ENCODE assay signal across 27 cellular contexts in genomic region chr3:188617988-188618701, GRCh38.
"Had no signal": no experiment of that assay in that cellular context is flagged by ENCODE, and none has a peak within 500 bp of the region (broad histone marks: within the 10 kb centered on the region; RNA-seq: fewer than 3 reads in every experiment).

No MANE protein-coding gene starts in this region.

- H3K27me3 ChIP-seq: ascending aorta, breast epithelium, cardiac muscle cell, colonic mucosa, foreskin keratinocyte, gastrocnemius medialis had no signal

- H3K4me3 ChIP-seq: ascending aorta, breast epithelium, cardiac muscle cell, colonic mucosa, gastrocnemius medialis had no signal

- H3K9me3 ChIP-seq: ascending aorta, breast epithelium, colonic mucosa, gastrocnemius medialis had no signal

- H3K9me3 Mint-ChIP-seq: activated CD4-positive, alpha-beta memory T cell treated with anti-CD3 and anti-CD28 coated beads for 36 hours; activated CD4-positive, alpha-beta T cell treated with anti-CD3 and anti-CD28 coated beads, Interleukin-2, amount 10 ng/mL, durations not matched to agents 24 days and 14 days; activated naive CD4-positive, alpha-beta T cell treated with anti-CD3 and anti-CD28 coated beads, Interleukin-2, amount 10 ng/mL, durations not matched to agents 7 days and 5 days; activated T-cell treated with anti-CD3 and anti-CD28 coated beads, Interleukin-2, amount 50 U/mL, for 24 hours had no signal

- DNase-seq: activated CD4-positive, alpha-beta memory T cell treated with anti-CD3 and anti-CD28 coated beads for 36 hours; activated CD4-positive, alpha-beta T cell treated with anti-CD3 and anti-CD28 coated beads for 36 hours; activated CD4-positive, alpha-beta T cell treated with anti-CD3 and anti-CD28 coated beads, Interleukin-2, amount 10 ng/mL, durations not matched to agents 24 days and 14 days; activated CD4-positive, CD25-positive, alpha-beta regulatory T cell; activated CD4-positive, CD25-positive, alpha-beta regulatory T cell treated with anti-CD3 and anti-CD28 coated beads, Interleukin-2, amount 50 U/mL, for 72 hours; activated CD8-positive, alpha-beta memory T cell treated with anti-CD3 and anti-CD28 coated beads, Interleukin-2, amount 50 U/mL, for 48 hours; activated CD8-positive, alpha-beta T cell treated with anti-CD3 and anti-CD28 coated beads, Interleukin-2, amount 10 ng/mL, durations not matched to agents 7 days and 5 days; activated gamma-delta T cell; activated naive CD4-positive, alpha-beta T cell; activated naive CD4-positive, alpha-beta T cell treated with anti-CD3 and anti-CD28 coated beads, Interleukin-2, amount 10 ng/mL, durations not matched to agents 7 days and 5 days; activated naive CD8-positive, alpha-beta T cell treated with anti-CD3 and anti-CD28 coated beads, Interleukin-2, amount 10 ng/mL, durations not matched to agents 7 days and 5 days; activated T-cell treated with anti-CD3 and anti-CD28 coated beads for 4 hours; activated T-cell treated with anti-CD3 and anti-CD28 coated beads, Interleukin-2, amount 50 U/mL, for 24 hours; activated T-cell treated with anti-CD3 and anti-CD28 coated beads, Interleukin-2, amount 50 U/mL, for 72 hours; central memory CD4-positive, alpha-beta T cell; cerebellar nuclear complex; colonic mucosa; effector CD8-positive, alpha-beta T cell; foreskin keratinocyte; gastrocnemius medialis; T-helper 2 cell had no signal

- H3K27ac ChIP-seq: breast epithelium, cardiac muscle cell, colonic mucosa, foreskin keratinocyte had no signal

- H3K27me3 Mint-ChIP-seq: activated CD4-positive, alpha-beta memory T cell treated with anti-CD3 and anti-CD28 coated beads for 36 hours; activated CD4-positive, alpha-beta T cell treated with anti-CD3 and anti-CD28 coated beads for 36 hours; activated CD4-positive, alpha-beta T cell treated with anti-CD3 and anti-CD28 coated beads, Interleukin-2, amount 10 ng/mL, durations not matched to agents 24 days and 14 days; activated naive CD4-positive, alpha-beta T cell treated with anti-CD3 and anti-CD28 coated beads, Interleukin-2, amount 10 ng/mL, durations not matched to agents 7 days and 5 days; activated naive CD8-positive, alpha-beta T cell treated with anti-CD3 and anti-CD28 coated beads, Interleukin-2, amount 10 ng/mL, durations not matched to agents 7 days and 5 days; activated T-cell treated with anti-CD3 and anti-CD28 coated beads, Interleukin-2, amount 50 U/mL, for 24 hours had no signal

- H3K4me1 Mint-ChIP-seq: activated naive CD4-positive, alpha-beta T cell treated with anti-CD3 and anti-CD28 coated beads, Interleukin-2, amount 10 ng/mL, durations not matched to agents 7 days and 5 days; activated naive CD8-positive, alpha-beta T cell treated with anti-CD3 and anti-CD28 coated beads, Interleukin-2, amount 10 ng/mL, durations not matched to agents 7 days and 5 days; brain had no signal

- ATAC-seq: activated CD4-positive, alpha-beta T cell treated with anti-CD3 and anti-CD28 coated beads for 36 hours; activated CD8-positive, alpha-beta T cell treated with anti-CD3 and anti-CD28 coated beads, Interleukin-2, amount 10 ng/mL, durations not matched to agents 7 days and 5 days; activated naive CD4-positive, alpha-beta T cell treated with anti-CD3 and anti-CD28 coated beads, Interleukin-2, amount 50 U/mL, for 72 hours; activated T-cell treated with anti-CD3 and anti-CD28 coated beads, Interleukin-2, amount 50 U/mL, for 72 hours; esophagus mucosa; foreskin keratinocyte; gastrocnemius medialis had no signal

- H3K4me1 ChIP-seq: breast epithelium, colonic mucosa, foreskin keratinocyte had no signal

- H3K36me3 ChIP-seq: ascending aorta, breast epithelium, cardiac muscle cell, colonic mucosa, gastrocnemius medialis had no signal

- H3K27ac Mint-ChIP-seq: activated CD4-positive, alpha-beta memory T cell treated with anti-CD3 and anti-CD28 coated beads for 36 hours; activated CD4-positive, alpha-beta T cell treated with anti-CD3 and anti-CD28 coated beads for 36 hours; activated CD4-positive, alpha-beta T cell treated with anti-CD3 and anti-CD28 coated beads, Interleukin-2, amount 10 ng/mL, durations not matched to agents 24 days and 14 days; activated CD8-positive, alpha-beta T cell treated with anti-CD3 and anti-CD28 coated beads, Interleukin-2, amount 10 ng/mL, durations not matched to agents 7 days and 5 days; activated naive CD4-positive, alpha-beta T cell treated with anti-CD3 and anti-CD28 coated beads, Interleukin-2, amount 10 ng/mL, durations not matched to agents 7 days and 5 days; activated naive CD4-positive, alpha-beta T cell treated with anti-CD3 and anti-CD28 coated beads, Interleukin-2, amount 50 U/mL, for 72 hours; activated naive CD8-positive, alpha-beta T cell treated with anti-CD3 and anti-CD28 coated beads, Interleukin-2, amount 10 ng/mL, durations not matched to agents 7 days and 5 days; activated T-cell treated with anti-CD3 and anti-CD28 coated beads, Interleukin-2, amount 50 U/mL, for 24 hours; activated T-cell treated with anti-CD3 and anti-CD28 coated beads, Interleukin-2, amount 50 U/mL, for 72 hours; brain had no signal

- H3K4me3 Mint-ChIP-seq: activated CD4-positive, alpha-beta memory T cell treated with anti-CD3 and anti-CD28 coated beads for 36 hours; activated CD4-positive, alpha-beta T cell treated with anti-CD3 and anti-CD28 coated beads for 36 hours; activated CD4-positive, alpha-beta T cell treated with anti-CD3 and anti-CD28 coated beads, Interleukin-2, amount 10 ng/mL, durations not matched to agents 24 days and 14 days; activated CD8-positive, alpha-beta T cell treated with anti-CD3 and anti-CD28 coated beads, Interleukin-2, amount 10 ng/mL, durations not matched to agents 7 days and 5 days; activated naive CD4-positive, alpha-beta T cell treated with anti-CD3 and anti-CD28 coated beads, Interleukin-2, amount 10 ng/mL, durations not matched to agents 7 days and 5 days; activated naive CD8-positive, alpha-beta T cell treated with anti-CD3 and anti-CD28 coated beads, Interleukin-2, amount 10 ng/mL, durations not matched to agents 7 days and 5 days; activated T-cell treated with anti-CD3 and anti-CD28 coated beads, Interleukin-2, amount 50 U/mL, for 24 hours; activated T-cell treated with anti-CD3 and anti-CD28 coated beads, Interleukin-2, amount 50 U/mL, for 72 hours; brain had no signal
